In the genomic region with DNA sequence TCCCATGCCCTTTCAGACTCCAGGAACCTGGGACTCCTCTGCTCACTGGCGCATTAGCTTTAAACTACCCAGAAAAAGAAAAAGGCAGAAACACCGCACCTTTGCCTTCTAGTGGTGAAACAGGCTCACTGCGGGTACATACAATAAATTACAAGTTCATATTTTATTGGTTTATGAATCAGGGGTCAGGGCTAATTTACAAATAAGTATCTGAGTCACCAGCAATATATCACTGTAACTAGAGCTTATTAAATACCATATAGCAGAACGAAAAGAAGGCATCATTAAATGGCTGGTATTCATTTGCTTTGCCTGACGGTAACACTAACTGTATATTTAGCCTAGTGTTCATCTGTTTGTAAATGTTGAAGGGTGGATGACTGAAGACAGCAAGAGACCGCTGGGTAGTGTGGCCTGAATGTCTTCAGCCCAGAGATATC, we compare ENCODE assay signal across 8 cellular contexts. TPM values are rescaled to one million over a fixed set of nuclear protein-coding genes. Genes with fewer than 3 reads are reported as not detected.
DNase-seq lines count a peak whose midpoint lies in the region; ATAC-seq and TF ChIP-seq lines count a peak whose summit lies in the region.

No MANE protein-coding gene starts in this region.

- no peaks in the 10 kb centered on the region for H3K27me3 ChIP-seq in Panc1 (ENCODE audit: control insufficient read depth, insufficient read depth, low read length)

- no peaks in the 10 kb centered on the region for H3K36me3 ChIP-seq in Panc1 (ENCODE audit: control insufficient read depth, insufficient read depth, low read length)

- no peaks in the 10 kb centered on the region for H3K27me3 Mint-ChIP-seq in type B pancreatic cell

- H3K36me3 Mint-ChIP-seq in type B pancreatic cell, result no peaks in the 10 kb centered on the region

- DNase-seq in NCI-H1436 (lab: John Stamatoyannopoulos, UW) (peak; percentile 46), NCI-H1436 treated with DMSO at 0.1 percent for 48 hours (lab: John Stamatoyannopoulos, UW) (no peak), HS-5 (ENCODE audit: low read depth) (peak; percentile 60), Panc1 (ENCODE audit: low read depth, low spot score) (peak; percentile 61), cardiac fibroblast (ENCODE audit: low read depth in 2 of 2) (peak; percentile 46 to 61), lung microvascular endothelial cell (ENCODE audit: low read depth in 2 of 2) (peak; percentile 46 to 56), type B pancreatic cell (ENCODE audit: extremely low spot score, unreplicated experiment) (no peak), HK-2 (ENCODE audit: unreplicated experiment) (no peak)

- BruUV-seq in Panc1 (replicated peaks; lab: Mats Ljungman, UMichigan), result no TSS peak

- H3K9me3 Mint-ChIP-seq in type B pancreatic cell, result no peaks in the 10 kb centered on the region

- peaks cover 6% of the 10 kb centered on the region for H3K4me1 Mint-ChIP-seq in type B pancreatic cell (ENCODE audit: unreplicated experiment)

- no peak overlapping the region for H3K27ac ChIP-seq in Panc1 (ENCODE audit: low read length)

- no peak overlapping the region for H3K4me3 Mint-ChIP-seq in type B pancreatic cell

- in situ Hi-C loops in Panc1 (cut with HindIII; ENCODE audit: low pct_unique_long_range_greater_than_20kb, low sequenced_read_pairs), result no loop called here

- H3K4me3 ChIP-seq in Panc1 (ENCODE audit: low read depth in 2 of 2, low read length in 2 of 2) (no peak overlapping the region), cardiac fibroblast (replicated peaks in 1 of 2; ENCODE audit: low read depth in 2 of 2, low read length in 2 of 2) (no peak overlapping the region)

- POLR2A ChIA-PET in Panc1 (lab: Charles Lee), result no interaction called here

- CTCF ChIA-PET in Panc1 (lab: Charles Lee), result interaction anchor here (0.9 to 4.7 kb wide), 3 partner anchors 15 to 93 kb away, joined by 4 to 25 read pairs (median 5); no protein-coding TSS in a partner anchor

- H3K27ac Mint-ChIP-seq in type B pancreatic cell, result no peak overlapping the region

- intact Hi-C loops in Panc1 (cut with micrococcal nuclease; ENCODE audit: unreplicated experiment), result no loop called here

- peaks cover 13% of the 10 kb centered on the region for H3K4me1 ChIP-seq in Panc1 (ENCODE audit: control insufficient read depth, insufficient read depth, low read length)

- TF ChIP-seq CTCF in Panc1 (IDR thresholded peaks at IDR 0.05) (peak; percentile 89), cardiac fibroblast (IDR thresholded peaks at IDR 0.05; ENCODE audit: low read depth, low read length) (peak; percentile 81), type B pancreatic cell (conservative IDR thresholded peaks at IDR 0.05) (peak; percentile 81)

- no peaks in the 10 kb centered on the region for H3K9me3 ChIP-seq in Panc1 (ENCODE audit: control insufficient read depth, insufficient read depth, low read depth, low read length)

- ATAC-seq in Panc1, result peak; percentile 78

RNA-seq across cellular contexts. Expression of a gene that starts 26.9 kb away (rescaled TPM):
- 37.8 TPM for total RNA-seq in Panc1 (2021; ENCODE audit: unreplicated experiment)
- polyA plus RNA-seq in Panc1 (2012; ENCODE audit: insufficient read length), result 51.3 TPM
- 3.7 and 4.2 TPM in 2 replicates for total RNA-seq in lung microvascular endothelial cell
- total RNA-seq in type B pancreatic cell (ENCODE audit: low replicate concordance), result 11.8 and 28.6 TPM in 2 replicates

Comparison
In these comparisons a context has a peak if more than half of its experiments do, and no peak if none do; other contexts are left out.
1. DNase-seq: peak in NCI-H1436 (single experiment), HS-5 (single experiment), Panc1 (single experiment), cardiac fibroblast (2 of 2) and lung microvascular endothelial cell (2 of 2); none in NCI-H1436 treated with DMSO at 0.1 percent for 48 hours (single experiment), type B pancreatic cell (single experiment) and HK-2 (single experiment).
2. Peak in every context shown above with its lines, with median percentiles within 50 percentile points of each other: CTCF ChIP-seq.